In genomic region chr3:12479919-12480425, GRCh38 we compare ENCODE assay signal across 1 cellular context.
TF ChIP-seq lines count a peak whose summit lies in the region.

No MANE protein-coding gene starts in this region.

TF ChIP-seq in endothelial cell of umbilical vein, 7 proteins besides CTCF, POLR2A, EP300 and RAD21:
- TF ChIP-seq JUN (IDR thresholded peaks at IDR 0.05; ENCODE audit: borderline replicate concordance, insufficient read depth, insufficient read length, low read depth) (no peak), GATA2 (IDR thresholded peaks at IDR 0.05; ENCODE audit: insufficient read depth, insufficient read length, low read depth, low read length) (no peak), POLR2AphosphoS5 (IDR thresholded peaks at IDR 0.05; ENCODE audit: insufficient read depth, low read depth, low read length) (no peak), MYC (IDR thresholded peaks at IDR 0.05; ENCODE audit: low read depth, low read length) (no peak), FOS (IDR thresholded peaks at IDR 0.05; ENCODE audit: borderline replicate concordance, insufficient read depth, low read length) (no peak), EZH2 (IDR thresholded peaks at IDR 0.05; ENCODE audit: borderline replicate concordance, low read depth, low read length, severe bottlenecking) (no peak)
- TF ChIP-seq, protein P1, sequence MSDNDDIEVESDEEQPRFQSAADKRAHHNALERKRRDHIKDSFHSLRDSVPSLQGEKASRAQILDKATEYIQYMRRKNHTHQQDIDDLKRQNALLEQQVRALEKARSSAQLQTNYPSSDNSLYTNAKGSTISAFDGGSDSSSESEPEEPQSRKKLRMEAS (IDR thresholded peaks at IDR 0.05; ENCODE audit: insufficient read depth, insufficient read length): no peak
